ENCODE assay signal across 12 cellular contexts in the genomic region with DNA sequence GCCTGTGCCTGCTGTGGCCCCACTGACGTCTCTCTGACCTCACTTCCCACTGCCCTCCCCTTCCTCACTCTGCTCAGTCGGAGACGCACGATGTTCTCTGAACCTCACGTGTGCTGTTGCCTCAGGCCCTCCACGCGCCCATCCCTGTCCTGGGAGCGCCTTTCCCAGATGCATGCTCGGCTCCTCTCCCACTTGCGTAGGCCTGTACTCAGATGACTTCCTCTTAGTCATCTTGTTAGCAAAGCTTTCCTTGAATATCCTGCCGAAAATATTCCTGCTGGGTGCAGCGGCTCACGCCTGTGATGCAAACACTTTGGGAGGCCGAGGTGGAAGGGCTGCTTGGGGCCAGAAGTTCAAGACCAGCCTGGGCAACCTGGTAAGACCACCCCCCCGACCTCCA. TPM values are rescaled to one million over a fixed set of nuclear protein-coding genes. Genes with fewer than 3 reads are reported as not detected.
DNase-seq lines count a peak whose midpoint lies in the region; ATAC-seq, FAIRE-seq and TF ChIP-seq lines count a peak whose summit lies in the region.
"Had no signal": no experiment of that assay in that cellular context is flagged by ENCODE, and none has a peak within 500 bp of the region (broad histone marks: within the 10 kb centered on the region; RNA-seq: fewer than 3 reads in every experiment).

No MANE protein-coding gene starts in this region.

- peaks cover 7% of the 10 kb centered on the region for H3K36me3 Mint-ChIP-seq in MCF 10A (ENCODE audit: insufficient read depth, unreplicated experiment)
- H3K36me3 Mint-ChIP-seq: CD4-positive, CD25-positive, alpha-beta regulatory T cell had no signal

- ATAC-seq in HG02981 (IDR thresholded peaks at IDR 0.05; ENCODE audit: unreplicated experiment), result no peak
- ATAC-seq in GM21717 (IDR thresholded peaks at IDR 0.05; ENCODE audit: unreplicated experiment), result no peak
- no peak for ATAC-seq in GM18517 (IDR thresholded peaks at IDR 0.05; ENCODE audit: unreplicated experiment)

- FAIRE-seq in A204.1 (lab: Jason Lieb, UNC), result peak; percentile 57
- FAIRE-seq: GM19239 had no signal

- H3K27me3 Mint-ChIP-seq in MCF 10A (ENCODE audit: insufficient read depth, unreplicated experiment), result no peaks in the 10 kb centered on the region

- H3K27ac Mint-ChIP-seq in MCF 10A (ENCODE audit: low read depth, unreplicated experiment), result peak overlapping the region; percentile 99
- H3K27ac Mint-ChIP-seq: activated T-helper 2 cell treated with anti-CD3 and anti-CD28 coated beads, Interferon-gamma antibody, Interleukin-2, Interleukin-4, amounts not matched to agents 10 μg/mL and 5 μg/mL and 100 μg/mL, durations not matched to agents 14 hours and 24 hours and 36 hours had no signal

- in situ Hi-C loops in KBM-7 (cut with MboI; ENCODE audit: low pct_unique_long_range_greater_than_20kb, low sequenced_read_pairs), result no loop called here

- H3K4me3 Mint-ChIP-seq in MCF 10A (ENCODE audit: unreplicated experiment), result peak overlapping the region; percentile 64

- no TSS peak for BruUV-seq in MCF 10A (replicated peaks; lab: Mats Ljungman, UMichigan)

- H3K27me3 ChIP-seq in kidney epithelial cell (ENCODE audit: control insufficient read depth, insufficient read depth, low read length), result peaks cover 3% of the 10 kb centered on the region

- CTCF ChIA-PET in MCF 10A (lab: Yijun Ruan, JAX), result interaction anchor here (0.6 to 1.6 kb wide), 7 partner anchors 9 to 711 kb away, joined by 3 to 6 read pairs (median 3); a partner anchor contains a TSS

- POLR2A ChIA-PET in MCF 10A (lab: Yijun Ruan, JAX), result interaction anchor here (0.6 to 2.6 kb wide), 18 partner anchors 9 to 195 kb away, joined by 3 to 22 read pairs (median 6); a partner anchor contains a TSS

- peak; percentile 28 for DNase-seq in KBM-7
- DNase-seq in MCF 10A (ENCODE audit: unreplicated experiment), result peak; percentile 100
- peak; percentile 65 for DNase-seq in kidney epithelial cell (ENCODE audit: low read depth)
- DNase-seq in NCI-H69 (lab: John Stamatoyannopoulos, UW), result no peak
- DNase-seq: CD4-positive, CD25-positive, alpha-beta regulatory T cell; SIG-M5 had no signal

- H3K4me1 Mint-ChIP-seq in MCF 10A (ENCODE audit: insufficient read depth, unreplicated experiment), result peaks cover 14% of the 10 kb centered on the region

- no peak overlapping the region for H3K4me3 ChIP-seq in kidney epithelial cell (ENCODE audit: low read depth, low read length)

- intact Hi-C loops in MCF 10A (cut with micrococcal nuclease), result loop anchor here (1.0 to 2.0 kb wide), 3 partner anchors 17 to 27 kb away; a partner anchor contains a TSS

- H3K9me3 Mint-ChIP-seq in MCF 10A (ENCODE audit: unreplicated experiment), result no peaks in the 10 kb centered on the region
- H3K9me3 Mint-ChIP-seq: activated T-helper 2 cell treated with anti-CD3 and anti-CD28 coated beads, Interferon-gamma antibody, Interleukin-2, Interleukin-4, amounts not matched to agents 10 μg/mL and 5 μg/mL and 100 μg/mL, durations not matched to agents 14 hours and 24 hours and 36 hours; CD4-positive, CD25-positive, alpha-beta regulatory T cell had no signal

- no peaks in the 10 kb centered on the region for H3K36me3 ChIP-seq in kidney epithelial cell (ENCODE audit: control insufficient read depth, insufficient read depth, low read length)

- TF ChIP-seq CTCF in MCF 10A (IDR thresholded peaks at IDR 0.05; ENCODE audit: unreplicated experiment), result no peak
- no peak for TF ChIP-seq CTCF in kidney epithelial cell (IDR thresholded peaks at IDR 0.05; ENCODE audit: insufficient read depth, low read length, poor library complexity, severe bottlenecking)

RNA-seq across cellular contexts. Expression of a gene that starts 9.3 kb away (rescaled TPM):
- total RNA-seq in MCF 10A (2022) (not detected in 2 replicates), kidney epithelial cell (0.17 TPM in 1 of 2 replicates, not detected in the other)

RNA-seq across cellular contexts. Expression of a gene that starts 19.9 kb away (rescaled TPM):
- total RNA-seq in MCF 10A (2022), result 0.56 and 2.3 TPM in 2 replicates
- total RNA-seq in kidney epithelial cell, result 0.55 and 2.1 TPM in 2 replicates
- total RNA-seq: activated T-helper 2 cell treated with anti-CD3 and anti-CD28 coated beads, Interferon-gamma antibody, Interleukin-2, Interleukin-4, amounts not matched to agents 10 μg/mL and 5 μg/mL and 100 μg/mL, durations not matched to agents 14 hours and 24 hours and 36 hours; CD4-positive, CD25-positive, alpha-beta regulatory T cell had no signal

RNA-seq across cellular contexts. Expression of a gene that starts 23.0 kb away (rescaled TPM):
- total RNA-seq in MCF 10A (2022) (3.9 and 4.9 TPM in 2 replicates), kidney epithelial cell (0.21 and 1.3 TPM in 2 replicates)
- total RNA-seq: CD4-positive, CD25-positive, alpha-beta regulatory T cell had no signal

RNA-seq across cellular contexts. Expression of a gene that starts 31.9 kb away (rescaled TPM):
- 0.89 TPM in 1 of 2 replicates, not detected in the other for total RNA-seq in MCF 10A (2022)
- 2.7 and 4.7 TPM in 2 replicates for total RNA-seq in kidney epithelial cell
- total RNA-seq: activated T-helper 2 cell treated with anti-CD3 and anti-CD28 coated beads, Interferon-gamma antibody, Interleukin-2, Interleukin-4, amounts not matched to agents 10 μg/mL and 5 μg/mL and 100 μg/mL, durations not matched to agents 14 hours and 24 hours and 36 hours; CD4-positive, CD25-positive, alpha-beta regulatory T cell had no signal

RNA-seq across cellular contexts. Expression of a gene that starts 39.1 kb away (rescaled TPM):
- total RNA-seq in MCF 10A (2022), result 4.2 and 4.7 TPM in 2 replicates
- total RNA-seq in kidney epithelial cell, result 2.3 and 7.5 TPM in 2 replicates
